Comparison of ENCODE assay signal across 8 cellular contexts in genomic region chr15:73991260-73991659, GRCh38.
A peak's percentile ranks its signal among the peaks of the same experiment; 100 is the strongest.
DNase-seq lines count a peak whose midpoint lies in the region; ATAC-seq and TF ChIP-seq lines count a peak whose summit lies in the region.

No MANE protein-coding gene starts in this region.

- DNase-seq in DND-41 (no peak), NCI-H69 (lab: John Stamatoyannopoulos, UW) (peak; percentile 7), ecto neural progenitor cell (ENCODE audit: low spot score) (no peak)
- no peak for DNase-seq in effector memory CD8-positive, alpha-beta T cell
- no peak for DNase-seq in stimulated activated CD4-positive, alpha-beta T cell treated with anti-CD3 and anti-CD28 coated beads, Interleukin-1b, Interleukin-23, amount 100 ng/mL, for 48 hours

- H3K27me3 ChIP-seq in DND-41 (ENCODE audit: insufficient read depth, low read length, poor library complexity) = no peaks in the 10 kb centered on the region
- H3K27me3 ChIP-seq in muscle layer of duodenum (ENCODE audit: low read depth, low read length) = no peaks in the 10 kb centered on the region

- H3K27me3 Mint-ChIP-seq in effector memory CD8-positive, alpha-beta T cell = no peaks in the 10 kb centered on the region

- peaks cover 27 to 29% of the 10 kb centered on the region in 2 donors for H3K4me1 Mint-ChIP-seq in effector memory CD8-positive, alpha-beta T cell (ENCODE audit: low read depth in 2 of 2)

- H3K27ac ChIP-seq in DND-41 (ENCODE audit: low read length) (peak overlapping the region; percentile 76), muscle layer of duodenum (ENCODE audit: low read length) (peak overlapping the region; percentile 88)

- no peaks in the 10 kb centered on the region for H3K9me3 Mint-ChIP-seq in effector memory CD8-positive, alpha-beta T cell

- ATAC-seq in DND-41 (ENCODE audit: insufficient read depth, low read depth) = no peak
- no peak for ATAC-seq in effector memory CD8-positive, alpha-beta T cell (replicated peaks)
- ATAC-seq in GM21528 (IDR thresholded peaks at IDR 0.05; ENCODE audit: low FRiP score, unreplicated experiment) = no peak
- no peak for ATAC-seq in HG03175 (IDR thresholded peaks at IDR 0.05; ENCODE audit: unreplicated experiment)

- no peaks in the 10 kb centered on the region for H4K20me1 ChIP-seq in DND-41 (ENCODE audit: insufficient read depth, low read length)

- H3K4me3 Mint-ChIP-seq in effector memory CD8-positive, alpha-beta T cell = peak overlapping the region; percentile 84 to 97

- peak overlapping the region; percentile 87 for H3K9ac ChIP-seq in DND-41 (ENCODE audit: low read depth, low read length)

- H3K4me2 ChIP-seq in DND-41 (ENCODE audit: insufficient read depth, low read length) = peak overlapping the region; percentile 98

- peaks cover 2% of the 10 kb centered on the region for H3K36me3 ChIP-seq in DND-41 (ENCODE audit: insufficient read depth, low read length)
- peaks cover 0 to 7% of the 10 kb centered on the region in 2 donors for H3K36me3 ChIP-seq in muscle layer of duodenum (ENCODE audit: control insufficient read depth in 1 of 2, insufficient read depth in 2 of 2, low read length in 2 of 2)

- peaks cover 9% of the 10 kb centered on the region for H3K36me3 Mint-ChIP-seq in effector memory CD8-positive, alpha-beta T cell (ENCODE audit: insufficient read depth)

- no peaks in the 10 kb centered on the region for H3K9me3 ChIP-seq in DND-41 (ENCODE audit: insufficient read depth, low read length, severe bottlenecking)
- no peaks in the 10 kb centered on the region for H3K9me3 ChIP-seq in muscle layer of duodenum (ENCODE audit: control insufficient read depth in 1 of 2, low read length in 2 of 2)

- H3K4me1 ChIP-seq in DND-41 (ENCODE audit: insufficient read depth, low read length) (peaks cover 50% of the 10 kb centered on the region), muscle layer of duodenum (ENCODE audit: control insufficient read depth in 1 of 2, insufficient read depth in 2 of 2, low read length in 2 of 2) (peaks cover 17 to 33% of the 10 kb centered on the region in 2 donors)

- H3K79me2 ChIP-seq in DND-41 (ENCODE audit: insufficient read depth, low read length) = peaks cover 34% of the 10 kb centered on the region

- H3K4me3 ChIP-seq in DND-41 (ENCODE audit: low read depth in 1 of 2, low read length in 2 of 2) (peak overlapping the region; percentile 83 to 87; a peak in 3 of 4 replicates), muscle layer of duodenum (ENCODE audit: low read depth in 1 of 2, low read length in 2 of 2) (peak overlapping the region; percentile 79 to 83)

- H2AFZ ChIP-seq in DND-41 (ENCODE audit: low read depth, low read length) = peak overlapping the region; percentile 83

- no peak for TF ChIP-seq CTCF in DND-41 (IDR thresholded peaks at IDR 0.05; ENCODE audit: borderline replicate concordance, extremely low read depth, low read length, poor library complexity, severe bottlenecking)

- peak overlapping the region in 1 of 2 donors; percentile 67 for H3K27ac Mint-ChIP-seq in effector memory CD8-positive, alpha-beta T cell
